1 cellular context compared by ENCODE assay signal in genomic region chr22:22148905-22149304, GRCh38.
TF ChIP-seq lines count a peak whose summit lies in the region.

No MANE protein-coding gene starts in this region.

TF ChIP-seq in K562, 482 proteins besides CTCF, POLR2A, EP300 and RAD21 (continued from another document):
- TF ChIP-seq ZNF592 (IDR thresholded peaks at IDR 0.05) (0 out of 2 replicates have a peak, but pooled peaks have one; percentile 8), KAT2B (IDR thresholded peaks at IDR 0.05; ENCODE audit: low read depth, low read length) (no peak), ZNF311 (CRISPR knock-in tag; IDR thresholded peaks at IDR 0.05) (no peak), MAZ (CRISPR knock-in tag; conservative IDR thresholded peaks at IDR 0.05 in 1 of 2, IDR thresholded peaks at IDR 0.05 in 1 of 2) (0 out of 4 replicates have a peak, but pooled peaks of 1 of the 2 experiments have one; percentile 16)
TF ChIP-seq in K562: peak in this region for 7.
